9 cellular contexts compared by ENCODE assay signal in the genomic region with DNA sequence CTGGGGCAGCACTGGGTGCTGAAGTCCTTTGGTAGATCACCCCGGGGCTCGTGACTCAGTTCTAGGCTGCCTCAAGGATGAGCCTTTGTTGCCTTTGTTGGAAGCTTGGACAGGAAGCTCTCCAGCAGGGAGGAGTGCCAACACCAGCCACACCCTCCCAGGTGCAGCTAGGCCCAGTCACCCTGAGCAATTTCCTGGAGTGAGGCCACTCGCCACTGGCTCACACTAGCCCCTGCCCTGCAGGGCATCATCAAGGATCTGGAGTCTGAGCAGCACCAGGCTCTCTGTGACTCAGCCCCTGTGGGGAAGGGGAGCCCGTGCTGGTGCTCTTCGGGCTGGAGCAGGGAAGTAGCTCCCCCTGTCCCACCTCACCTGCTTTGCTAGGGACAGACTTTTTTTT. TPM values are rescaled to one million over a fixed set of nuclear protein-coding genes. Genes with fewer than 3 reads are reported as not detected.
DNase-seq lines count a peak whose midpoint lies in the region; ATAC-seq lines count a peak whose summit lies in the region.
"Had no signal": no experiment of that assay in that cellular context is flagged by ENCODE, and none has a peak within 500 bp of the region (broad histone marks: within the 10 kb centered on the region; RNA-seq: fewer than 3 reads in every experiment).

No MANE protein-coding gene starts in this region.

- ATAC-seq in GM18867 (IDR thresholded peaks at IDR 0.05; ENCODE audit: unreplicated experiment), result no peak

- no peak overlapping the region for H4K8ac ChIP-seq in mesendoderm (ENCODE audit: low read depth, low read length)

- H3K79me2 ChIP-seq in mesendoderm (ENCODE audit: control insufficient read depth, insufficient read depth, low read length), result no peaks in the 10 kb centered on the region

- H3K9ac ChIP-seq in mesendoderm (ENCODE audit: low read length), result no peak overlapping the region

- peak overlapping the region; percentile 74 for H3K56ac ChIP-seq in mesendoderm (ENCODE audit: low read length)

- no peak overlapping the region for H2BK5ac ChIP-seq in mesendoderm (ENCODE audit: low read length)

- peaks cover 4% of the 10 kb centered on the region for H3K4me1 ChIP-seq in mesendoderm (ENCODE audit: control insufficient read depth, low read depth, low read length)

- no peak overlapping the region for H3K4ac ChIP-seq in mesendoderm (ENCODE audit: low read depth, low read length)

- H4K5ac ChIP-seq in mesendoderm (ENCODE audit: low read length), result no peak overlapping the region

- no peak overlapping the region for H3K27ac ChIP-seq in mesendoderm (ENCODE audit: low read depth, low read length)

- H3K18ac ChIP-seq in mesendoderm (ENCODE audit: low read length), result no peak overlapping the region

- DNase-seq in DMS53 (lab: John Stamatoyannopoulos, UW) (peak; percentile 97), MG63 (peak; percentile 95), mesendoderm (peak; percentile 89), HuH-7.5 (ENCODE audit: low spot score) (no peak)
- peak; percentile 30 for DNase-seq in activated CD8-positive, alpha-beta memory T cell treated with anti-CD3 and anti-CD28 coated beads, Interleukin-2, amount 50 U/mL, for 48 hours
- DNase-seq in stimulated activated naive CD4-positive, alpha-beta T cell treated with Interleukin-2 at 50 U/mL for 16 hours (lab: John Stamatoyannopoulos, UW), result no peak
- DNase-seq in stimulated activated CD4-positive, alpha-beta T cell treated with anti-CD3 and anti-CD28 coated beads, Interleukin-2, amount 100 ng/mL, for 24 hours, result no peak
- DNase-seq: naive B cell had no signal

- H3K23ac ChIP-seq in mesendoderm (ENCODE audit: low read length), result no peak overlapping the region

- no peaks in the 10 kb centered on the region for H3K9me3 ChIP-seq in MG63

- no peaks in the 10 kb centered on the region for H3K36me3 ChIP-seq in MG63
- H3K36me3 ChIP-seq in mesendoderm (ENCODE audit: control insufficient read depth, insufficient read depth, low read length), result no peaks in the 10 kb centered on the region

- H2BK15ac ChIP-seq in mesendoderm (replicated peaks; ENCODE audit: low read depth), result no peak overlapping the region

- H3K27me3 ChIP-seq in MG63 (no peaks in the 10 kb centered on the region), mesendoderm (ENCODE audit: insufficient read depth, low read length, poor library complexity) (no peaks in the 10 kb centered on the region)

- H2BK120ac ChIP-seq in mesendoderm (ENCODE audit: low read depth, low read length), result no peak overlapping the region

- H3K4me2 ChIP-seq in mesendoderm (ENCODE audit: low read length), result no peak overlapping the region

- no peak overlapping the region for H2AK5ac ChIP-seq in mesendoderm (ENCODE audit: low read length)

- H3K4me3 ChIP-seq in MG63, result no peak overlapping the region
- no peak overlapping the region for H3K4me3 ChIP-seq in mesendoderm (ENCODE audit: low read length)

- no peaks in the 10 kb centered on the region for H3K79me1 ChIP-seq in mesendoderm (ENCODE audit: low read length)

- WGBS in mesendoderm (ENCODE audit: extremely low coverage, insufficient coverage, low lambda C conversion rate), result no CpG with 5 or more reads among the region's 5 CpGs

RNA-seq across cellular contexts. Expression of a gene that starts 6.7 kb away (rescaled TPM):
- total RNA-seq in MG63 (2014; rRNA removed; shearing (Covaris generic); ENCODE audit: low replicate concordance), result 33.4 and 40.5 TPM in 2 replicates
- 27.6 TPM for polyA plus RNA-seq in mesendoderm (2013, experiment 1 of 2)
- polyA plus RNA-seq in mesendoderm (2013, experiment 2 of 2), result 27.4 TPM

Comparison
In these comparisons a context has a peak if more than half of its experiments do, and no peak if none do; other contexts are left out.
1. DNase-seq: peak in DMS53 (single experiment), MG63 (single experiment), activated CD8-positive, alpha-beta memory T cell treated with anti-CD3 and anti-CD28 coated beads, Interleukin-2, amount 50 U/mL, for 48 hours (single experiment) and mesendoderm (single experiment); none in HuH-7.5 (single experiment), stimulated activated naive CD4-positive, alpha-beta T cell treated with Interleukin-2 at 50 U/mL for 16 hours (single experiment) and stimulated activated CD4-positive, alpha-beta T cell treated with anti-CD3 and anti-CD28 coated beads, Interleukin-2, amount 100 ng/mL, for 24 hours (0 of 2).